ENCODE assay signal across 17 cellular contexts in genomic region chr1:8646996-8647395, GRCh38.
"Had no signal": no experiment of that assay in that cellular context is flagged by ENCODE, and none has a peak within 500 bp of the region (broad histone marks: within the 10 kb centered on the region; RNA-seq: fewer than 3 reads in every experiment).

No MANE protein-coding gene starts in this region.

- H3K27ac Mint-ChIP-seq: activated naive CD4-positive, alpha-beta T cell treated with anti-CD3 and anti-CD28 coated beads, Interleukin-2, amount 50 U/mL, for 24 hours had no signal

- H3K4me1 ChIP-seq: ascending aorta had no signal

- H3K4me3 Mint-ChIP-seq: activated naive CD4-positive, alpha-beta T cell treated with anti-CD3 and anti-CD28 coated beads, Interleukin-2, amount 50 U/mL, for 24 hours; activated T-cell treated with anti-CD3 and anti-CD28 coated beads, Interleukin-2, amount 50 U/mL, for 4 hours; T-helper 1 cell treated with Interleukin-12 subunit alpha and Interleukin-12 subunit beta and Interleukin-4 antibody, amounts not matched to agents 30 μg/mL and 1 μg/mL, for 36 hours had no signal

- H3K9me3 Mint-ChIP-seq: activated naive CD4-positive, alpha-beta T cell treated with anti-CD3 and anti-CD28 coated beads, Interleukin-2, amount 50 U/mL, for 24 hours; activated T-cell treated with anti-CD3 and anti-CD28 coated beads, Interleukin-2, amount 50 U/mL, for 4 hours; T-helper 1 cell treated with Interleukin-12 subunit alpha and Interleukin-12 subunit beta and Interleukin-4 antibody, amounts not matched to agents 30 μg/mL and 1 μg/mL, for 36 hours had no signal

- ATAC-seq: psoas muscle, right cardiac atrium had no signal

- H3K36me3 ChIP-seq: ascending aorta, breast epithelium, esophagus muscularis mucosa, upper lobe of left lung had no signal

- H3K27me3 Mint-ChIP-seq: activated naive CD4-positive, alpha-beta T cell treated with anti-CD3 and anti-CD28 coated beads, Interleukin-2, amount 50 U/mL, for 24 hours had no signal

- H3K27ac ChIP-seq: ascending aorta, breast epithelium, esophagus muscularis mucosa, psoas muscle, testis had no signal

- DNase-seq: activated CD4-positive, alpha-beta T cell treated with anti-CD3 and anti-CD28 coated beads, Interleukin-2, amount 50 U/mL, for 1 hour; activated CD4-positive, CD25-positive, alpha-beta regulatory T cell treated with anti-CD3 and anti-CD28 coated beads, Interleukin-2, amount 50 U/mL, for 72 hours; activated CD8-positive, alpha-beta memory T cell treated with anti-CD3 and anti-CD28 coated beads, Interleukin-2, amount 50 U/mL, for 4 hours; activated effector memory CD4-positive, alpha-beta T cell treated with anti-CD3 and anti-CD28 coated beads, Interleukin-2, amount 50 U/mL, for 16 hours; activated T-cell treated with anti-CD3 and anti-CD28 coated beads, Interleukin-2, amount 50 U/mL, for 4 hours; cerebellar nuclear complex; cortex of kidney; psoas muscle; right cardiac atrium; testis; upper lobe of left lung had no signal

- H3K4me3 ChIP-seq: ascending aorta, breast epithelium, esophagus muscularis mucosa, psoas muscle, skin epidermis, testis, upper lobe of left lung had no signal

- H3K27me3 ChIP-seq: ascending aorta, breast epithelium, esophagus muscularis mucosa, testis, upper lobe of left lung had no signal

- H3K9me3 ChIP-seq: ascending aorta, breast epithelium, esophagus muscularis mucosa, psoas muscle, testis, upper lobe of left lung had no signal
